Comparison of ENCODE assay signal across 17 cellular contexts in genomic region chr16:68247400-68247799, GRCh38. TPM values are rescaled to one million over a fixed set of nuclear protein-coding genes. Genes with fewer than 3 reads are reported as not detected.
DNase-seq lines count a peak whose midpoint lies in the region; ATAC-seq and TF ChIP-seq lines count a peak whose summit lies in the region.
"Had no signal": no experiment of that assay in that cellular context is flagged by ENCODE, and none has a peak within 500 bp of the region (broad histone marks: within the 10 kb centered on the region; RNA-seq: fewer than 3 reads in every experiment).

No MANE protein-coding gene starts in this region.

- WGBS in adrenal gland, 4 donors: 74 to 88% (median 85%) methylated on average over 1 to 4 of the region's 4 CpGs
- 89% methylated on average over 3 of the region's 4 CpGs for WGBS in right lobe of liver (ENCODE audit: insufficient coverage, low coverage, low lambda C conversion rate, missing lambda C conversion rate)
- WGBS in suprapubic skin: 88% methylated on average over 2 of the region's 4 CpGs
- WGBS in ovary, 3 donors: 90 to 96% (median 90%) methylated on average over 4 of the region's 4 CpGs

- peak overlapping the region; percentile 28 for H3K9ac ChIP-seq in Loucy (ENCODE audit: low read depth, low read length, poor library complexity, severe bottlenecking)

- no peaks in the 10 kb centered on the region for H4K20me1 ChIP-seq in Loucy (ENCODE audit: insufficient read depth, low read length, poor library complexity, severe bottlenecking)

- intact Hi-C loops in adrenal gland (cut with DNase I) (no loop called here), right lobe of liver (cut with DNase I) (no loop called here), ovary (cut with DNase I) (no loop called here)

- H3K4me2 ChIP-seq in Loucy (ENCODE audit: low read depth, low read length, poor library complexity, severe bottlenecking): peak overlapping the region; percentile 98
- H3K4me2 ChIP-seq: hepatocyte had no signal

- H3K4me3 ChIP-seq in Loucy (ENCODE audit: low read length, poor library complexity, severe bottlenecking) (no peak overlapping the region), adrenal gland (no peak overlapping the region), right lobe of liver (peak overlapping the region in 1 of 3 donors; percentile 94), suprapubic skin (peak overlapping the region; percentile 87), ovary (no peak overlapping the region)
- H3K4me3 ChIP-seq: hepatocyte had no signal

- H3K79me2 ChIP-seq in Loucy (ENCODE audit: insufficient read depth, low read length): peaks cover 10% of the 10 kb centered on the region; the same call in 1 of the 2 replicates

- H3K36me3 ChIP-seq in Loucy (ENCODE audit: insufficient read depth, low read length): no peaks in the 10 kb centered on the region
- peaks cover 0 to 19% of the 10 kb centered on the region in 2 donors for H3K36me3 ChIP-seq in adrenal gland (replicated peaks in 1 of 2)
- H3K36me3 ChIP-seq in right lobe of liver: peaks cover 0 to 21% (median 0%) of the 10 kb centered on the region in 4 donors
- H3K36me3 ChIP-seq in suprapubic skin: peaks cover 21% of the 10 kb centered on the region
- H3K36me3 ChIP-seq in ovary: no peaks in the 10 kb centered on the region

- no peak overlapping the region for H2AFZ ChIP-seq in Loucy (ENCODE audit: low read length)
- H2AFZ ChIP-seq: hepatocyte had no signal

- H3K27ac ChIP-seq in adrenal gland (peak overlapping the region in 3 of 5 donors; percentile 24 to 67 (median 62)), right lobe of liver (peak overlapping the region in 2 of 3 donors; percentile 13 to 43), suprapubic skin (no peak overlapping the region), ovary (no peak overlapping the region)
- H3K27ac ChIP-seq: epithelial cell of prostate, hepatocyte had no signal

- H3K4me1 ChIP-seq in Loucy (ENCODE audit: insufficient read depth, low read length, poor library complexity, severe bottlenecking) (peaks cover 22% of the 10 kb centered on the region), adrenal gland (replicated peaks in 1 of 2) (peaks cover 12 to 35% of the 10 kb centered on the region in 2 donors), right lobe of liver (peaks cover 0 to 41% (median 6%) of the 10 kb centered on the region in 4 donors), suprapubic skin (peaks cover 50% of the 10 kb centered on the region), ovary (ENCODE audit: insufficient read depth) (peaks cover 11% of the 10 kb centered on the region)

- H3F3A ChIP-seq in Loucy (ENCODE audit: low read depth): no peaks in the 10 kb centered on the region

- no peak for TF ChIP-seq CTCF in Loucy (conservative IDR thresholded peaks at IDR 0.05; ENCODE audit: low read length)
- no peak for TF ChIP-seq CTCF in adrenal gland (IDR thresholded peaks at IDR 0.05)
- no peak for TF ChIP-seq CTCF in right lobe of liver (IDR thresholded peaks at IDR 0.05)
- no peak for TF ChIP-seq CTCF in suprapubic skin (IDR thresholded peaks at IDR 0.05)
- no peak for TF ChIP-seq CTCF in ovary (IDR thresholded peaks at IDR 0.05)

- no peak for TF ChIP-seq POLR2A in adrenal gland (IDR thresholded peaks at IDR 0.05)
- TF ChIP-seq POLR2A in right lobe of liver (IDR thresholded peaks at IDR 0.05): no peak
- TF ChIP-seq POLR2A in suprapubic skin (IDR thresholded peaks at IDR 0.05): no peak
- no peak for TF ChIP-seq POLR2A in ovary (IDR thresholded peaks at IDR 0.05)

- peak in 2 of 7 donors; percentile 42 to 52 for DNase-seq in adrenal gland
- no peak for DNase-seq in right lobe of liver
- DNase-seq in suprapubic skin (ENCODE audit: low spot score in 2 of 2): no peak
- no peak for DNase-seq in ovary
- DNase-seq in GOT3 (lab: John Stamatoyannopoulos, UW): no peak
- DNase-seq in NCI-H2081 (lab: John Stamatoyannopoulos, UW): no peak
- DNase-seq: activated CD4-positive, alpha-beta T cell treated with anti-CD3 and anti-CD28 coated beads, Interleukin-2, amount 50 U/mL, for 48 hours; CD4-positive, alpha-beta memory T cell; GF-D8; NCI-H2107; stimulated activated CD4-positive, alpha-beta T cell treated with anti-CD3 and anti-CD28 coated beads, Interleukin-4, amount 100 ng/mL, for 4 hours; stimulated activated naive CD8-positive, alpha-beta T cell treated with anti-CD3 and anti-CD28 coated beads, Interleukin-15, amount 100 ng/mL, for 72 hours; T-cell had no signal

- no peaks in the 10 kb centered on the region for H3K9me3 ChIP-seq in Loucy (ENCODE audit: insufficient read depth, low read depth, low read length)
- no peaks in the 10 kb centered on the region for H3K9me3 ChIP-seq in adrenal gland (replicated peaks in 1 of 3)
- H3K9me3 ChIP-seq in right lobe of liver: no peaks in the 10 kb centered on the region
- no peaks in the 10 kb centered on the region for H3K9me3 ChIP-seq in suprapubic skin
- no peaks in the 10 kb centered on the region for H3K9me3 ChIP-seq in ovary

- H3K27me3 ChIP-seq in Loucy (ENCODE audit: insufficient read depth, low read length, poor library complexity, severe bottlenecking) (no peaks in the 10 kb centered on the region), adrenal gland (no peaks in the 10 kb centered on the region), right lobe of liver (no peaks in the 10 kb centered on the region), suprapubic skin (no peaks in the 10 kb centered on the region), ovary (no peaks in the 10 kb centered on the region)
- H3K27me3 ChIP-seq: hepatocyte had no signal

- TF ChIP-seq EP300 in suprapubic skin (IDR thresholded peaks at IDR 0.05) (no peak), ovary (IDR thresholded peaks at IDR 0.05) (no peak)

- ATAC-seq in right lobe of liver (peak in 3 of 4 donors; percentile 3 to 9 (median 6)), HG03039 (IDR thresholded peaks at IDR 0.05; ENCODE audit: unreplicated experiment) (no peak)
- ATAC-seq: stimulated activated naive CD8-positive, alpha-beta T cell treated with anti-CD3 and anti-CD28 coated beads, Interleukin-15, amount 100 ng/mL, for 72 hours; T-cell had no signal

- H3K9me2 ChIP-seq in Loucy (replicated peaks; ENCODE audit: low read depth, low read length): no peaks in the 10 kb centered on the region

RNA-seq across cellular contexts. Expression of gene PLA2G15, which starts 2.2 kb away (rescaled TPM):
- total RNA-seq in adrenal gland (10 to 100 TPM; 13.4 to 37.1 (median 28.8) TPM), right lobe of liver (10 to 100 TPM in 5 of 6 experiments, 1 to 10 TPM in 1; 9.7 to 21.2 (median 13.7) TPM), suprapubic skin (10 to 100 TPM; 11.2 to 26.6 (median 23.6) TPM), ovary (10 to 100 TPM in 3 of 7 donors, 1 to 10 TPM in 4; 7.7 to 18.4 (median 9.7) TPM)
- polyA plus RNA-seq in adrenal gland (10 to 100 TPM in 2 of 3 donors, 1 to 10 TPM in 1; 6.0 to 18.2 (median 13.6) TPM), ovary (10 to 100 TPM in 1 of 2 donors, 1 to 10 TPM in 1; 7.3 to 12.4 TPM)

RNA-seq across cellular contexts. Expression of gene ESRP2, which starts 11.5 kb away (rescaled TPM):
- total RNA-seq in adrenal gland: 1 to 10 TPM in 3 of 8 donors, under 1 TPM in 5; 0.13 to 2.2 (median 0.72) TPM
- polyA plus RNA-seq in adrenal gland: under 1 TPM; 0.31 to 0.97 (median 0.37) TPM
- 100 to 1,000 TPM in 1 of 6 experiments, 10 to 100 TPM in 5; 44.8 to 102 (median 57.9) TPM for total RNA-seq in right lobe of liver
- 100 to 1,000 TPM in 2 of 4 donors, 10 to 100 TPM in 2; 77.0 to 133 (median 99.7) TPM for total RNA-seq in suprapubic skin
- 10 to 100 TPM in 1 of 7 donors, 1 to 10 TPM in 4, under 1 TPM in 2; 0.68 to 13.8 (median 2.1) TPM for total RNA-seq in ovary
- polyA plus RNA-seq in ovary: under 1 TPM; 0.17 to 0.44 TPM

RNA-seq across cellular contexts. Expression of gene SLC7A6, which starts 16.9 kb away (rescaled TPM):
- total RNA-seq in adrenal gland: 10 to 100 TPM; 17.0 to 54.7 (median 25.0) TPM
- polyA plus RNA-seq in adrenal gland: 10 to 100 TPM; 14.8 to 22.2 (median 19.6) TPM
- total RNA-seq in right lobe of liver: 1 to 10 TPM; 1.6 to 9.6 (median 4.5) TPM
- total RNA-seq in suprapubic skin: 100 to 1,000 TPM in 1 of 4 donors, 10 to 100 TPM in 3; 31.5 to 167 (median 49.0) TPM
- total RNA-seq in ovary: 10 to 100 TPM in 3 of 7 donors, 1 to 10 TPM in 4; 5.5 to 14.4 (median 9.0) TPM
- polyA plus RNA-seq in ovary: 10 to 100 TPM in 1 of 2 donors, 1 to 10 TPM in 1; 3.1 to 11.5 TPM

Comparison
In these comparisons a context has a peak if more than half of its experiments do, and no peak if none do; other contexts are left out.
1. H3K27ac ChIP-seq: peak in adrenal gland (3 of 5) and right lobe of liver (2 of 3); none in suprapubic skin (single experiment) and ovary (0 of 2).